8 cellular contexts compared by ENCODE assay signal in genomic region chr9:136437839-136438547, GRCh38.
A peak's percentile ranks its signal among the peaks of the same experiment; 100 is the strongest.
DNase-seq lines count a peak whose midpoint lies in the region; ATAC-seq and TF ChIP-seq lines count a peak whose summit lies in the region.

No MANE protein-coding gene starts in this region.

- no peaks in the 10 kb centered on the region for H3K27me3 ChIP-seq in KMS-11 (ENCODE audit: insufficient read depth, low read depth)
- H3K27me3 ChIP-seq in mucosa of stomach (ENCODE audit: control insufficient read depth, insufficient read depth, low read length) = no peaks in the 10 kb centered on the region

- TF ChIP-seq CTCF in KMS-11 (conservative IDR thresholded peaks at IDR 0.05; ENCODE audit: low read depth, low read length) = no peak
- no peak for TF ChIP-seq CTCF in cardiac fibroblast (IDR thresholded peaks at IDR 0.05; ENCODE audit: low read depth, low read length)

- H3K4me3 ChIP-seq in KMS-11 (IDR thresholded peaks at IDR 0.05; ENCODE audit: insufficient read depth, low read depth, low read length) (no peak overlapping the region), cardiac fibroblast (replicated peaks in 1 of 2; ENCODE audit: low read depth in 2 of 2, low read length in 2 of 2) (peak overlapping the region; percentile 74 to 76), mucosa of stomach (ENCODE audit: low read length) (peak overlapping the region; percentile 52)

- no peak for ATAC-seq in GM19467 (IDR thresholded peaks at IDR 0.05; ENCODE audit: unreplicated experiment)

- no peak overlapping the region for H2AFZ ChIP-seq in KMS-11 (ENCODE audit: low read depth)

- peaks cover 34% of the 10 kb centered on the region for H3K79me2 ChIP-seq in KMS-11 (ENCODE audit: insufficient read depth, low read depth)

- H3K36me3 ChIP-seq in KMS-11 (ENCODE audit: insufficient read depth) (no peaks in the 10 kb centered on the region), mucosa of stomach (ENCODE audit: control insufficient read depth, insufficient read depth, low read length) (peaks cover 17% of the 10 kb centered on the region)

- peak overlapping the region; percentile 81 for H3K4me2 ChIP-seq in KMS-11

- H4K20me1 ChIP-seq in KMS-11 (ENCODE audit: insufficient read depth) = no peaks in the 10 kb centered on the region

- no peaks in the 10 kb centered on the region for H3K9me3 ChIP-seq in mucosa of stomach (ENCODE audit: control insufficient read depth, low read length)

- H3K27ac ChIP-seq in KMS-11 = no peak overlapping the region

- peak; percentile 7 for DNase-seq in AG08395 (ENCODE audit: low spot score)
- peak; percentile 31 to 44 for DNase-seq in cardiac fibroblast (ENCODE audit: low read depth in 2 of 2)
- DNase-seq in stimulated activated naive CD4-positive, alpha-beta T cell treated with Interleukin-2 at 50 U/mL for 16 hours (lab: John Stamatoyannopoulos, UW) = no peak
- no peak for DNase-seq in NCI-H2107 treated with DMSO at 0.1 percent for 48 hours (lab: John Stamatoyannopoulos, UW; ENCODE audit: unreplicated experiment)
- DNase-seq in MV-4-11 (lab: John Stamatoyannopoulos, UW) = no peak

- H3K4me1 ChIP-seq in KMS-11 (ENCODE audit: low read depth, poor library complexity, severe bottlenecking) (peaks cover 20% of the 10 kb centered on the region), mucosa of stomach (ENCODE audit: control insufficient read depth, insufficient read depth, low read length) (peaks cover 28% of the 10 kb centered on the region)

- peak overlapping the region; percentile 65; the same call in 1 of the 2 replicates for H3K9ac ChIP-seq in KMS-11
- peak overlapping the region; percentile 72 for H3K9ac ChIP-seq in mucosa of stomach (ENCODE audit: low read length)

Comparison
In these comparisons a context has a peak if more than half of its experiments do, and no peak if none do; other contexts are left out.
1. DNase-seq: peak in AG08395 (single experiment) and cardiac fibroblast (2 of 2); none in stimulated activated naive CD4-positive, alpha-beta T cell treated with Interleukin-2 at 50 U/mL for 16 hours (single experiment), NCI-H2107 treated with DMSO at 0.1 percent for 48 hours (single experiment) and MV-4-11 (single experiment).